In genomic region chr14:100737526-100737925, GRCh38 we compare ENCODE assay signal across 19 cellular contexts. TPM values are rescaled to one million over a fixed set of nuclear protein-coding genes. Genes with fewer than 3 reads are reported as not detected.
"Had no signal": no experiment of that assay in that cellular context is flagged by ENCODE, and none has a peak within 500 bp of the region (broad histone marks: within the 10 kb centered on the region; RNA-seq: fewer than 3 reads in every experiment).

No MANE protein-coding gene starts in this region.

- H3K36me3 Mint-ChIP-seq: activated naive CD8-positive, alpha-beta T cell treated with anti-CD3 and anti-CD28 coated beads for 36 hours; stimulated activated effector memory CD8-positive, alpha-beta T cell treated with anti-CD3 and anti-CD28 coated beads, Interleukin-12 subunit alpha, Interleukin-12 subunit beta, amount 100 ng/mL, for 72 hours had no signal

- H3K9me3 Mint-ChIP-seq: activated naive CD8-positive, alpha-beta T cell treated with anti-CD3 and anti-CD28 coated beads for 36 hours; stimulated activated effector memory CD8-positive, alpha-beta T cell treated with anti-CD3 and anti-CD28 coated beads, Interleukin-12 subunit alpha, Interleukin-12 subunit beta, amount 100 ng/mL, for 72 hours; T-helper 2 cell treated with Interferon-gamma antibody and Interleukin-4, amounts not matched to agents 5 μg/mL and 100 μg/mL, for 36 hours had no signal

- H3K79me2 ChIP-seq: parathyroid adenoma had no signal

- H3K27ac ChIP-seq: breast epithelium, dorsolateral prefrontal cortex, esophagus squamous epithelium, parathyroid adenoma, tibial artery had no signal

- H3K27ac Mint-ChIP-seq: activated naive CD8-positive, alpha-beta T cell treated with anti-CD3 and anti-CD28 coated beads for 36 hours; activated T-cell treated with anti-CD3 and anti-CD28 coated beads, Interleukin-2, amount 50 U/mL, for 24 hours; stimulated activated effector memory CD8-positive, alpha-beta T cell treated with anti-CD3 and anti-CD28 coated beads, Interleukin-12 subunit alpha, Interleukin-12 subunit beta, amount 100 ng/mL, for 72 hours; T-helper 2 cell treated with Interferon-gamma antibody and Interleukin-4, amounts not matched to agents 5 μg/mL and 100 μg/mL, for 36 hours had no signal

- H3K4me2 ChIP-seq: smooth muscle cell had no signal

- H3K4me1 Mint-ChIP-seq: activated naive CD8-positive, alpha-beta T cell treated with anti-CD3 and anti-CD28 coated beads for 36 hours; stimulated activated effector memory CD8-positive, alpha-beta T cell treated with anti-CD3 and anti-CD28 coated beads, Interleukin-12 subunit alpha, Interleukin-12 subunit beta, amount 100 ng/mL, for 72 hours had no signal

- H3K4me1 ChIP-seq: breast epithelium, esophagus squamous epithelium, parathyroid adenoma, tibial artery had no signal

- DNase-seq: activated CD4-positive, alpha-beta T cell treated with anti-CD3 and anti-CD28 coated beads, Interleukin-2, amount 50 U/mL, for 4 hours; activated gamma-delta T cell; activated naive CD8-positive, alpha-beta T cell treated with anti-CD3 and anti-CD28 coated beads for 36 hours; activated T-cell treated with anti-CD3 and anti-CD28 coated beads, Interleukin-2, amount 50 U/mL, for 24 hours; anterior cingulate cortex; dorsolateral prefrontal cortex; esophagus squamous epithelium; foreskin fibroblast; glutamatergic neuron; retina; SW 1271 had no signal

- H3K9me3 ChIP-seq: breast epithelium, esophagus squamous epithelium, tibial artery had no signal

- H3K4me3 Mint-ChIP-seq: activated naive CD8-positive, alpha-beta T cell treated with anti-CD3 and anti-CD28 coated beads for 36 hours; activated T-cell treated with anti-CD3 and anti-CD28 coated beads, Interleukin-2, amount 50 U/mL, for 24 hours; stimulated activated effector memory CD8-positive, alpha-beta T cell treated with anti-CD3 and anti-CD28 coated beads, Interleukin-12 subunit alpha, Interleukin-12 subunit beta, amount 100 ng/mL, for 72 hours; T-helper 2 cell treated with Interferon-gamma antibody and Interleukin-4, amounts not matched to agents 5 μg/mL and 100 μg/mL, for 36 hours had no signal

- H3K36me3 ChIP-seq: breast epithelium, esophagus squamous epithelium, tibial artery had no signal

- H3K27me3 ChIP-seq: breast epithelium had no signal

- H2AFZ ChIP-seq: parathyroid adenoma had no signal

- H3K4me3 ChIP-seq: breast epithelium, dorsolateral prefrontal cortex, esophagus squamous epithelium, smooth muscle cell, tibial artery had no signal

- ATAC-seq: activated CD4-positive, CD25-positive, alpha-beta regulatory T cell treated with anti-CD3 and anti-CD28 coated beads, Interleukin-2, amount 50 U/mL, for 24 hours; left lobe of liver had no signal

- H3K9ac ChIP-seq: parathyroid adenoma had no signal

RNA-seq across cellular contexts. Expression of gene DLK1, which starts 10.8 kb away (rescaled TPM):
- total RNA-seq: activated naive CD8-positive, alpha-beta T cell treated with anti-CD3 and anti-CD28 coated beads for 36 hours; esophagus squamous epithelium had no signal
